20 cellular contexts compared by ENCODE assay signal in genomic region chr2:21966139-21966538, GRCh38.
DNase-seq lines count a peak whose midpoint lies in the region; ATAC-seq and TF ChIP-seq lines count a peak whose summit lies in the region.
"Had no signal": no experiment of that assay in that cellular context is flagged by ENCODE, and none has a peak within 500 bp of the region (broad histone marks: within the 10 kb centered on the region; RNA-seq: fewer than 3 reads in every experiment).

No MANE protein-coding gene starts in this region.

- intact Hi-C loops in IMR-90 (cut with micrococcal nuclease) = no loop called here
- intact Hi-C loops in testis (cut with DNase I; ENCODE audit: low total_unique reads) = no loop called here

- H3K27ac ChIP-seq in AG04450 (ENCODE audit: low read depth, low read length) = no peak overlapping the region
- no peak overlapping the region for H3K27ac ChIP-seq in IMR-90 (ENCODE audit: insufficient read depth, low read length)
- H3K27ac ChIP-seq in testis = no peak overlapping the region
- H3K27ac ChIP-seq: A549, SK-N-MC had no signal

- TF ChIP-seq RAD21 in IMR-90 (IDR thresholded peaks at IDR 0.05; ENCODE audit: low read length) = no peak

- TF ChIP-seq POLR2A in IMR-90 (IDR thresholded peaks at IDR 0.05; ENCODE audit: low read depth, low read length) (no peak), testis (IDR thresholded peaks at IDR 0.05) (no peak)

- H2BK120ac ChIP-seq in IMR-90 (ENCODE audit: low read depth, low read length) = no peak overlapping the region

- H3K36me3 ChIP-seq in IMR-90 (ENCODE audit: control insufficient read depth, insufficient read depth, low read length) (no peaks in the 10 kb centered on the region), testis (ENCODE audit: low read depth, missing control alignments) (no peaks in the 10 kb centered on the region)
- H3K36me3 ChIP-seq: BE2C had no signal

- CTCF ChIA-PET in AG04450 (lab: Charles Lee) (no interaction called here), IMR-90 (lab: Yijun Ruan, JAX) (no interaction called here)

- H4K5ac ChIP-seq in IMR-90 (ENCODE audit: low read depth, low read length) = no peak overlapping the region

- no peak overlapping the region; the same call in 1 of the 2 replicates for H4K91ac ChIP-seq in IMR-90 (ENCODE audit: insufficient read depth, low read depth, low read length)

- no TSS peak for BruUV-seq in IMR-90 (replicated peaks; lab: Mats Ljungman, UMichigan)

- no peaks in the 10 kb centered on the region for H3K79me1 ChIP-seq in IMR-90 (ENCODE audit: low read depth in 1 of 2, low read length in 2 of 2)

- TF ChIP-seq CTCF in AG04450 (IDR thresholded peaks at IDR 0.05; ENCODE audit: low read depth, low read length) = no peak
- no peak for TF ChIP-seq CTCF in IMR-90 (conservative IDR thresholded peaks at IDR 0.05; ENCODE audit: low read depth, low read length)
- TF ChIP-seq CTCF in foreskin fibroblast (IDR thresholded peaks at IDR 0.05; ENCODE audit: low read depth, low read length) = no peak
- TF ChIP-seq CTCF in testis (IDR thresholded peaks at IDR 0.05) = no peak

- no peak overlapping the region for H2AFZ ChIP-seq in IMR-90 (replicated peaks; ENCODE audit: low read length, poor library complexity)

- H3K4me3 ChIP-seq in AG04450 (ENCODE audit: low read depth, low read length) (no peak overlapping the region), IMR-90 (ENCODE audit: insufficient read depth, low read depth, low read length) (no peak overlapping the region), foreskin fibroblast (ENCODE audit: low read depth in 1 of 2, low read length in 2 of 2) (no peak overlapping the region), testis (no peak overlapping the region)
- H3K4me3 ChIP-seq: A549, SK-N-MC had no signal

- H3K4me1 ChIP-seq in IMR-90 (ENCODE audit: control insufficient read depth, insufficient read depth, low read length) = peaks cover 3% of the 10 kb centered on the region; the same call in 1 of the 2 replicates
- H3K4me1 ChIP-seq in testis = no peaks in the 10 kb centered on the region
- H3K4me1 ChIP-seq: A549, BE2C had no signal

- H3K4me2 ChIP-seq in IMR-90 (ENCODE audit: low read depth, low read length) = peak overlapping the region; percentile 40; the same call in 1 of the 2 replicates
- H3K4me2 ChIP-seq: A549 had no signal

- in situ Hi-C loops in IMR-90 (cut with MboI; ENCODE audit: low sequenced_read_pairs) = no loop called here

- no peak overlapping the region for H3K9ac ChIP-seq in IMR-90 (ENCODE audit: low read depth, low read length)

- no peak overlapping the region for H3K4ac ChIP-seq in IMR-90 (ENCODE audit: low read depth, low read length)

- DNase-seq in AG04450 (ENCODE audit: low read depth, low spot score) (peak; percentile 1), EH (ENCODE audit: low read depth) (peak; percentile 83), IMR-90 (peak; percentile 74), foreskin fibroblast (peak; percentile 3 to 63), testis (no peak), foreskin melanocyte (no peak), SHP77 (lab: John Stamatoyannopoulos, UW) (no peak), NCI-H2227 treated with DMSO at 0.1 percent for 48 hours (lab: John Stamatoyannopoulos, UW) (no peak)
- DNase-seq: BE2C; CD4-positive, CD25-positive, alpha-beta regulatory T cell; DMS79 treated with DMSO at 0.1 percent for 48 hours; GF-D8; KG1; NCI-H1105; NCI-H2029 treated with DMSO at 0.1 percent for 48 hours; NCI-H345; NCI-H524; NCI-H774 had no signal

- no peak overlapping the region for H2BK5ac ChIP-seq in IMR-90 (ENCODE audit: low read depth, low read length, poor library complexity, severe bottlenecking)

- H4K8ac ChIP-seq in IMR-90 (ENCODE audit: low read depth in 2 of 2, low read length in 2 of 2) = no peak overlapping the region

- no peak overlapping the region for H2AK9ac ChIP-seq in IMR-90 (replicated peaks; ENCODE audit: low read depth, low read length, poor library complexity)

- peak; percentile 49 for ATAC-seq in IMR-90 (ENCODE audit: low read depth)
- ATAC-seq: A549 had no signal

- no peak overlapping the region for H3K14ac ChIP-seq in IMR-90 (replicated peaks; ENCODE audit: low read depth, low read length)

- H4K20me1 ChIP-seq in IMR-90 (ENCODE audit: insufficient read depth, low read length) = no peaks in the 10 kb centered on the region

- no peaks in the 10 kb centered on the region for H3K9me1 ChIP-seq in IMR-90 (ENCODE audit: insufficient read depth, low read length)

- no peak overlapping the region; the same call in 1 of the 2 replicates for H3K18ac ChIP-seq in IMR-90 (ENCODE audit: low read depth, low read length)

- no peak overlapping the region for H2AK5ac ChIP-seq in IMR-90 (ENCODE audit: low read depth, low read length)

- H2BK15ac ChIP-seq in IMR-90 (ENCODE audit: low read depth, low read length) = no peak overlapping the region

- H3K23ac ChIP-seq in IMR-90 (ENCODE audit: low read depth, low read length) = no peak overlapping the region

- no CpG with 5 or more reads among the region's 5 CpGs for WGBS in IMR-90 (ENCODE audit: extremely low coverage in 2 of 2, insufficient read length in 1 of 2), 2 experiments
- 50 to 58% methylated on average over 5 of the region's 5 CpGs for WGBS in testis, 2 donors

- H2BK20ac ChIP-seq in IMR-90 (ENCODE audit: low read depth, low read length) = no peak overlapping the region

- H3K9me3 ChIP-seq in AG04450 (ENCODE audit: control insufficient read depth, insufficient read depth, low read length) (no peaks in the 10 kb centered on the region), IMR-90 (ENCODE audit: control insufficient read depth, insufficient read depth, low read length) (0 out of 2 replicates have a peak, but pooled peaks cover 2% of the 10 kb centered on the region), testis (no peaks in the 10 kb centered on the region)
- H3K9me3 ChIP-seq: A549, BE2C had no signal

- POLR2A ChIA-PET in AG04450 (lab: Yijun Ruan, JAX) = interaction anchor here (0.7 kb wide), 1 partner anchor 10 kb away, joined by 4 read pairs; no protein-coding TSS in a partner anchor
- POLR2A ChIA-PET in IMR-90 (lab: Charles Lee; ENCODE audit: unreplicated experiment) = no interaction called here

- H3K56ac ChIP-seq in IMR-90 (ENCODE audit: extremely low read depth, insufficient read depth, low read length) = no peak overlapping the region

- H3K27me3 ChIP-seq in AG04450 (ENCODE audit: control insufficient read depth, insufficient read depth, low read length) = no peaks in the 10 kb centered on the region
- H3K27me3 ChIP-seq in IMR-90 (ENCODE audit: control insufficient read depth, insufficient read depth, low read length) = no peaks in the 10 kb centered on the region
- no peaks in the 10 kb centered on the region for H3K27me3 ChIP-seq in testis
- H3K27me3 ChIP-seq: BE2C had no signal

- dilution Hi-C loops in IMR-90 (cut with HindIII; ENCODE audit: low sequenced_read_pairs, unreplicated experiment) = no loop called here

TF ChIP-seq in IMR-90, 13 proteins besides CTCF, POLR2A, EP300 and RAD21:
- TF ChIP-seq CEBPB (IDR thresholded peaks at IDR 0.05; ENCODE audit: low read depth, low read length) = peak; percentile 63; the same call in 1 of the 2 replicates
- TF ChIP-seq SMC3 (IDR thresholded peaks at IDR 0.05; ENCODE audit: low read depth, low read length) = no peak
- no peak for TF ChIP-seq RCOR1 (IDR thresholded peaks at IDR 0.05; ENCODE audit: insufficient replicate concordance, low read length)

Comparison
In these comparisons a context has a peak if more than half of its experiments do, and no peak if none do; other contexts are left out.
1. DNase-seq: peak in AG04450 (single experiment), EH (single experiment), IMR-90 (single experiment) and foreskin fibroblast (2 of 2); none in testis (single experiment), foreskin melanocyte (single experiment), SHP77 (0 of 2) and NCI-H2227 treated with DMSO at 0.1 percent for 48 hours (single experiment).